ENCODE assay signal across 17 cellular contexts in genomic region chr1:71788113-71788512, GRCh38.
A peak's percentile ranks its signal among the peaks of the same experiment; 100 is the strongest.
DNase-seq lines count a peak whose midpoint lies in the region; ATAC-seq and TF ChIP-seq lines count a peak whose summit lies in the region.
"Had no signal": no experiment of that assay in that cellular context is flagged by ENCODE, and none has a peak within 500 bp of the region (broad histone marks: within the 10 kb centered on the region; RNA-seq: fewer than 3 reads in every experiment).

No MANE protein-coding gene starts in this region.

- no peaks in the 10 kb centered on the region for H3K36me3 ChIP-seq in smooth muscle cell (ENCODE audit: low read depth)

- H3K27me3 ChIP-seq in smooth muscle cell (ENCODE audit: low read depth), result no peaks in the 10 kb centered on the region
- H3K27me3 ChIP-seq: BLaER1 had no signal

- no peak for ATAC-seq in GM21786 (IDR thresholded peaks at IDR 0.05; ENCODE audit: unreplicated experiment)
- ATAC-seq: A549 had no signal

- no peaks in the 10 kb centered on the region for H3K4me1 ChIP-seq in smooth muscle cell (ENCODE audit: low read depth)
- H3K4me1 ChIP-seq: A549 had no signal

- H3K79me2 ChIP-seq in smooth muscle cell (ENCODE audit: low read depth), result no peaks in the 10 kb centered on the region

- no peaks in the 10 kb centered on the region for H3F3A ChIP-seq in smooth muscle cell (ENCODE audit: low read depth)

- no peak overlapping the region for H3K4me2 ChIP-seq in smooth muscle cell
- H3K4me2 ChIP-seq: A549, BLaER1 had no signal

- no peak overlapping the region for H2AFZ ChIP-seq in smooth muscle cell (ENCODE audit: low read depth)

- no peak overlapping the region for H3K4me3 ChIP-seq in smooth muscle cell
- H3K4me3 ChIP-seq: A549, BLaER1 had no signal

- no peak for TF ChIP-seq CTCF in smooth muscle cell (IDR thresholded peaks at IDR 0.05; ENCODE audit: borderline replicate concordance, insufficient read depth, poor library complexity, severe bottlenecking)

- 88% methylated on average over 1 of the region's 1 CpG for WGBS in smooth muscle cell (ENCODE audit: low lambda C conversion rate)

- no peak overlapping the region for H3K27ac ChIP-seq in smooth muscle cell (ENCODE audit: low read depth)
- H3K27ac ChIP-seq: 22Rv1, A549, BLaER1, HL-60 had no signal

- H3K9me3 ChIP-seq in smooth muscle cell (replicated peaks; ENCODE audit: low read depth), result no peaks in the 10 kb centered on the region
- H3K9me3 ChIP-seq: A549 had no signal

- H4K20me1 ChIP-seq in smooth muscle cell (ENCODE audit: low read depth), result no peaks in the 10 kb centered on the region
- H4K20me1 ChIP-seq: BLaER1 had no signal

- no peak overlapping the region for H3K9ac ChIP-seq in smooth muscle cell (ENCODE audit: low read depth)
- H3K9ac ChIP-seq: BLaER1 had no signal

- peak; percentile 2 for DNase-seq in AG08395 (ENCODE audit: low spot score)
- DNase-seq in NCI-H446 treated with DMSO at 0.1 percent for 48 hours (lab: John Stamatoyannopoulos, UW), result peak; percentile 12
- DNase-seq in SK-N-DZ (ENCODE audit: low spot score), result peak; percentile 42
- peak; percentile 21 for DNase-seq in cerebellum (ENCODE audit: low spot score)
- no peak for DNase-seq in smooth muscle cell (lab: John Stamatoyannopoulos, UW; ENCODE audit: unreplicated experiment)
- DNase-seq in anterior cingulate cortex (lab: John Stamatoyannopoulos, UW), result no peak
- DNase-seq in NCI-H187 treated with DMSO at 0.1 percent for 48 hours (lab: John Stamatoyannopoulos, UW), result no peak
- DNase-seq: CD4-positive, alpha-beta memory T cell; DMS153; DMS79; GF-D8; H9 had no signal

Comparison
In these comparisons a context has a peak if more than half of its experiments do, and no peak if none do; other contexts are left out.
1. DNase-seq: peak in AG08395 (single experiment), NCI-H446 treated with DMSO at 0.1 percent for 48 hours (single experiment), SK-N-DZ (single experiment) and cerebellum (single experiment); none in smooth muscle cell (single experiment), anterior cingulate cortex (0 of 58) and NCI-H187 treated with DMSO at 0.1 percent for 48 hours (single experiment).